ENCODE assay signal across 22 cellular contexts in genomic region chr4:129189630-129190029, GRCh38.
DNase-seq lines count a peak whose midpoint lies in the region; ATAC-seq and TF ChIP-seq lines count a peak whose summit lies in the region.
"Had no signal": no experiment of that assay in that cellular context is flagged by ENCODE, and none has a peak within 500 bp of the region (broad histone marks: within the 10 kb centered on the region; RNA-seq: fewer than 3 reads in every experiment).

No MANE protein-coding gene starts in this region.

- no peak overlapping the region for H3K4me3 ChIP-seq in Loucy (ENCODE audit: low read length, poor library complexity, severe bottlenecking)
- no peak overlapping the region for H3K4me3 ChIP-seq in choroid plexus epithelial cell (ENCODE audit: low read depth, low read length)

- H3K9me2 ChIP-seq in Loucy (replicated peaks; ENCODE audit: low read depth, low read length) = no peaks in the 10 kb centered on the region

- H2AFZ ChIP-seq in Loucy (ENCODE audit: low read length) = 0 out of 2 replicates have a peak overlapping the region, but pooled peaks have one; percentile 55

- DNase-seq in H4 (ENCODE audit: low spot score) = peak; percentile 5
- peak; percentile 1 for DNase-seq in choroid plexus epithelial cell (ENCODE audit: low read depth)
- no peak for DNase-seq in omental fat pad (ENCODE audit: low spot score)
- no peak for DNase-seq in activated gamma-delta T cell treated with Interleukin-2 at 50 U/mL for 16 hours
- DNase-seq in NCI-H146 (lab: John Stamatoyannopoulos, UW) = no peak
- no peak for DNase-seq in COR-L47 (lab: John Stamatoyannopoulos, UW)
- DNase-seq: Calu3; CD8-positive, alpha-beta T cell; DMS79 treated with DMSO at 0.1 percent for 48 hours; KBM-7; NCI-H1105; NCI-H1436 treated with DMSO at 0.1 percent for 48 hours; NCI-H2029; NCI-H446; NCI-H524 treated with DMSO at 0.1 percent for 48 hours; NCI-H774; NK-92 treated with Interleukin-12 subunit alpha and Interleukin-12 subunit beta, amount 100 ng/mL, for 24 hours; SHP77 had no signal

- H3K27me3 ChIP-seq in Loucy (ENCODE audit: insufficient read depth, low read length, poor library complexity, severe bottlenecking) = no peaks in the 10 kb centered on the region

- ATAC-seq in omental fat pad (ENCODE audit: low FRiP score) (peak; percentile 66), GM21515 (IDR thresholded peaks at IDR 0.05; ENCODE audit: unreplicated experiment) (no peak)
- ATAC-seq: CD8-positive, alpha-beta T cell; HCT116; Panc1 had no signal

- TF ChIP-seq CTCF in Loucy (conservative IDR thresholded peaks at IDR 0.05; ENCODE audit: low read length) (no peak), choroid plexus epithelial cell (conservative IDR thresholded peaks at IDR 0.05; ENCODE audit: low read depth, low read length) (no peak), omental fat pad (IDR thresholded peaks at IDR 0.05) (no peak)

- H3F3A ChIP-seq in Loucy (ENCODE audit: low read depth) = no peaks in the 10 kb centered on the region

- no peaks in the 10 kb centered on the region for H3K79me2 ChIP-seq in Loucy (ENCODE audit: insufficient read depth, low read length)

- H3K36me3 ChIP-seq in Loucy (ENCODE audit: insufficient read depth, low read length) = no peaks in the 10 kb centered on the region

- H3K4me1 ChIP-seq in Loucy (ENCODE audit: insufficient read depth, low read length, poor library complexity, severe bottlenecking) = no peaks in the 10 kb centered on the region

- no peaks in the 10 kb centered on the region for H3K9me3 ChIP-seq in Loucy (ENCODE audit: insufficient read depth, low read depth, low read length)

- H3K9ac ChIP-seq in Loucy (ENCODE audit: low read depth, low read length, poor library complexity, severe bottlenecking) = no peak overlapping the region

- no peaks in the 10 kb centered on the region for H4K20me1 ChIP-seq in Loucy (ENCODE audit: insufficient read depth, low read length, poor library complexity, severe bottlenecking)

- no peak overlapping the region for H3K4me2 ChIP-seq in Loucy (ENCODE audit: low read depth, low read length, poor library complexity, severe bottlenecking)

Comparison
In these comparisons a context has a peak if more than half of its experiments do, and no peak if none do; other contexts are left out.
1. DNase-seq: peak in H4 (single experiment) and choroid plexus epithelial cell (single experiment); none in omental fat pad (single experiment), activated gamma-delta T cell treated with Interleukin-2 at 50 U/mL for 16 hours (single experiment), NCI-H146 (single experiment) and COR-L47 (single experiment).